Comparison of ENCODE assay signal across 23 cellular contexts in the genomic region with DNA sequence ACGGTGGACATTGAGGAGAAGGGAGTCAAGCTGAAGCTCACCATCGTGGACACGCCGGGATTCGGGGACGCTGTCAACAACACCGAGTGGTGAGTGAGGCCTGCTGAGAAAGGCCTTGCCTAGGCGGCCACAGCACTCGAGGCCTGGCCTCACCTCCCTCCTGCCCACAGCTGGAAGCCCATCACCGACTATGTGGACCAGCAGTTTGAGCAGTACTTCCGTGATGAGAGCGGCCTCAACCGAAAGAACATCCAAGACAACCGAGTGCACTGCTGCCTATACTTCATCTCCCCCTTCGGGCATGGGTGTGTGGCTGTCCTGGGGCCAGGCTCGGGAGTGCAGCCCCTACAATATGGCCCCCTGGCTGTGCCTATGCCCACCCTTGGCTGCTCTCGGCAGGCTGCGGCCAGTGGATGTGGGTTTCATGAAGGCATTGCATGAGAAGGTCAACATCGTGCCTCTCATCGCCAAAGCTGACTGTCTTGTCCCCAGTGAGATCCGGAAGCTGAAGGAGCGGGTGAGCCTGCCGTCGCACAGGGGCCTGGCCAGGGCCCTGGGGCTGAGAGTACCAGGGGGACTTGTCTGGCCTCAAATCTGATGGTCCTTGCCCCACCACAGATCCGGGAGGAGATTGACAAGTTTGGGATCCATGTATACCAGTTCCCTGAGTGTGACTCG. TPM values are rescaled to one million over a fixed set of nuclear protein-coding genes. Genes with fewer than 3 reads are reported as not detected.
DNase-seq lines count a peak whose midpoint lies in the region; FAIRE-seq and TF ChIP-seq lines count a peak whose summit lies in the region.
"Had no signal": no experiment of that assay in that cellular context is flagged by ENCODE, and none has a peak within 500 bp of the region (broad histone marks: within the 10 kb centered on the region; RNA-seq: fewer than 3 reads in every experiment).

No MANE protein-coding gene starts in this region.

- H3K4me3 ChIP-seq in BLaER1, result no peak overlapping the region
- no peak overlapping the region for H3K4me3 ChIP-seq in H7 (ENCODE audit: insufficient read depth, low read depth, low read length)
- H3K4me3 ChIP-seq in bronchial epithelial cell (ENCODE audit: low read depth, low read length), result no peak overlapping the region
- no peak overlapping the region for H3K4me3 ChIP-seq in smooth muscle cell
- no peak overlapping the region for H3K4me3 ChIP-seq in coronary artery
- H3K4me3 ChIP-seq: gastroesophageal sphincter had no signal

- H3K36me3 ChIP-seq in BLaER1 (peaks cover 42% of the 10 kb centered on the region), H7 (replicated peaks; ENCODE audit: control insufficient read depth, insufficient read depth, low read length) (no peaks in the 10 kb centered on the region), bronchial epithelial cell (ENCODE audit: control insufficient read depth, insufficient read depth, low read length) (no peaks in the 10 kb centered on the region), smooth muscle cell (ENCODE audit: low read depth) (no peaks in the 10 kb centered on the region)
- H3K36me3 ChIP-seq: lower lobe of right lung had no signal

- peaks cover 57% of the 10 kb centered on the region for H3K27me3 ChIP-seq in BLaER1
- peaks cover 74% of the 10 kb centered on the region for H3K27me3 ChIP-seq in H7 (ENCODE audit: control insufficient read depth, insufficient read depth, low read length)
- H3K27me3 ChIP-seq in bronchial epithelial cell (ENCODE audit: control insufficient read depth, insufficient read depth, low read length), result peaks cover 2% of the 10 kb centered on the region
- peaks cover 38% of the 10 kb centered on the region for H3K27me3 ChIP-seq in smooth muscle cell (ENCODE audit: low read depth)

- DNase-seq in H7 (peak; percentile 68), bronchial epithelial cell (ENCODE audit: low read depth) (no peak), nephron progenitor cell (peak; percentile 1), smooth muscle cell (lab: John Stamatoyannopoulos, UW; ENCODE audit: unreplicated experiment) (no peak), coronary artery (ENCODE audit: low spot score) (no peak), medulla oblongata (ENCODE audit: extremely low spot score) (no peak)
- DNase-seq: activated CD4-positive, alpha-beta memory T cell treated with anti-CD3 and anti-CD28 coated beads, Interleukin-2, amount 10 ng/mL, durations not matched to agents 7 days and 5 days; activated effector memory CD4-positive, alpha-beta T cell treated with Interleukin-2 at 50 U/mL for 16 hours; activated naive CD8-positive, alpha-beta T cell treated with anti-CD3 and anti-CD28 coated beads, Interleukin-2, amount 50 U/mL, for 24 hours; GOT3; lower lobe of right lung; NCI-H146; occipital lobe; stimulated activated CD4-positive, alpha-beta T cell treated with anti-CD3 and anti-CD28 coated beads, Interleukin-2, amount 100 ng/mL, for 48 hours; stimulated activated naive CD4-positive, alpha-beta T cell had no signal

- H3K4me3 Mint-ChIP-seq in nephron progenitor cell, result no peak overlapping the region

- H3K4me1 ChIP-seq in BLaER1, result peaks cover 55% of the 10 kb centered on the region
- H3K4me1 ChIP-seq in smooth muscle cell (ENCODE audit: low read depth), result peaks cover 26% of the 10 kb centered on the region

- 0 out of 2 replicates have a peak overlapping the region, but pooled peaks have one; percentile 88 for H3K9ac ChIP-seq in BLaER1
- no peak overlapping the region for H3K9ac ChIP-seq in smooth muscle cell (ENCODE audit: low read depth)
- H3K9ac ChIP-seq: KMS-11 had no signal

- H3K27ac ChIP-seq in BLaER1 (no peak overlapping the region), smooth muscle cell (ENCODE audit: low read depth) (no peak overlapping the region), coronary artery (peak overlapping the region in 1 of 2 donors; percentile 86)
- H3K27ac ChIP-seq: KMS-11, lower lobe of right lung had no signal

- H3K4me2 ChIP-seq in BLaER1, result peak overlapping the region; percentile 100
- H3K4me2 ChIP-seq in smooth muscle cell, result no peak overlapping the region
- H3K4me2 ChIP-seq: KMS-11 had no signal

- no peaks in the 10 kb centered on the region for H3K79me2 ChIP-seq in smooth muscle cell (ENCODE audit: low read depth)

- no peaks in the 10 kb centered on the region for H3K9me3 ChIP-seq in BLaER1
- no peaks in the 10 kb centered on the region for H3K9me3 ChIP-seq in smooth muscle cell (replicated peaks; ENCODE audit: low read depth)
- H3K9me3 ChIP-seq: gastroesophageal sphincter, lower lobe of right lung had no signal

- FAIRE-seq in bronchial epithelial cell (lab: Jason Lieb, UNC), result peak; percentile 18
- FAIRE-seq: GM18507, keratinocyte had no signal

- H4K20me1 ChIP-seq in BLaER1 (peaks cover 64% of the 10 kb centered on the region), smooth muscle cell (ENCODE audit: low read depth) (peaks cover 58% of the 10 kb centered on the region)

- peaks cover 13% of the 10 kb centered on the region for H3K36me3 Mint-ChIP-seq in nephron progenitor cell (ENCODE audit: low read depth)

- H2AFZ ChIP-seq in smooth muscle cell (ENCODE audit: low read depth), result no peak overlapping the region

- peaks cover 17% of the 10 kb centered on the region for H3K9me3 Mint-ChIP-seq in nephron progenitor cell
- H3K9me3 Mint-ChIP-seq: activated CD4-positive, alpha-beta memory T cell treated with anti-CD3 and anti-CD28 coated beads, Interleukin-2, amount 10 ng/mL, durations not matched to agents 7 days and 5 days; activated naive CD8-positive, alpha-beta T cell treated with anti-CD3 and anti-CD28 coated beads, Interleukin-2, amount 50 U/mL, for 24 hours had no signal

- H3F3A ChIP-seq in smooth muscle cell (ENCODE audit: low read depth), result no peaks in the 10 kb centered on the region

- H3K4me1 Mint-ChIP-seq in nephron progenitor cell, result peaks cover 30% of the 10 kb centered on the region

- peaks cover 79% of the 10 kb centered on the region for H3K27me3 Mint-ChIP-seq in nephron progenitor cell (ENCODE audit: low read depth, poor library complexity)

- no peak overlapping the region for H3K27ac Mint-ChIP-seq in nephron progenitor cell
- H3K27ac Mint-ChIP-seq: activated CD4-positive, alpha-beta memory T cell treated with anti-CD3 and anti-CD28 coated beads, Interleukin-2, amount 10 ng/mL, durations not matched to agents 7 days and 5 days; activated naive CD8-positive, alpha-beta T cell treated with anti-CD3 and anti-CD28 coated beads, Interleukin-2, amount 50 U/mL, for 24 hours had no signal

- TF ChIP-seq CTCF in bronchial epithelial cell (IDR thresholded peaks at IDR 0.05; ENCODE audit: insufficient read depth, low read length, severe bottlenecking), result no peak
- TF ChIP-seq CTCF in nephron progenitor cell (IDR thresholded peaks at IDR 0.05), result no peak
- TF ChIP-seq CTCF in smooth muscle cell (IDR thresholded peaks at IDR 0.05; ENCODE audit: borderline replicate concordance, insufficient read depth, poor library complexity, severe bottlenecking), result no peak
- TF ChIP-seq CTCF in coronary artery (IDR thresholded peaks at IDR 0.05), result no peak

- 93% methylated on average over 26 of the region's 26 CpGs for WGBS in smooth muscle cell (ENCODE audit: low lambda C conversion rate)

RNA-seq across cellular contexts. Expression of gene GP1BB, which starts 3.0 kb away (rescaled TPM):
- 3.7 and 7.3 TPM in 2 replicates for total RNA-seq in H7 (2014; rRNA removed; shearing (Covaris generic))
- total RNA-seq in bronchial epithelial cell (0.90 TPM in 1 of 2 replicates, not detected in the other), smooth muscle cell (0.94 and 3.0 TPM in 2 replicates)
- 6.7 and 9.7 TPM in 2 replicates for polyA plus RNA-seq in smooth muscle cell
- total RNA-seq: activated CD4-positive, alpha-beta memory T cell treated with anti-CD3 and anti-CD28 coated beads, Interleukin-2, amount 10 ng/mL, durations not matched to agents 7 days and 5 days; HT1080; OCI-LY7 had no signal

RNA-seq across cellular contexts. Expression of gene SEPTIN5, which starts 6.0 kb away (rescaled TPM):
- total RNA-seq in H7 (2014; rRNA removed; shearing (Covaris generic)), result 28.4 and 36.0 TPM in 2 replicates
- total RNA-seq in bronchial epithelial cell, result 5.8 and 18.3 TPM in 2 replicates
- 19.9 and 26.6 TPM in 2 replicates for total RNA-seq in smooth muscle cell
- polyA plus RNA-seq in smooth muscle cell, result 41.5 and 64.1 TPM in 2 replicates
- total RNA-seq: activated CD4-positive, alpha-beta memory T cell treated with anti-CD3 and anti-CD28 coated beads, Interleukin-2, amount 10 ng/mL, durations not matched to agents 7 days and 5 days; OCI-LY7 had no signal

RNA-seq across cellular contexts. Expression of gene TBX1, which starts 40.3 kb away (rescaled TPM):
- 6.2 and 6.7 TPM in 2 replicates for total RNA-seq in H7 (2014; rRNA removed; shearing (Covaris generic))
- total RNA-seq in bronchial epithelial cell, result 5.4 and 12.9 TPM in 2 replicates
- not detected in 2 replicates for total RNA-seq in smooth muscle cell
- polyA plus RNA-seq in smooth muscle cell, result not detected in 2 replicates
- total RNA-seq: activated CD4-positive, alpha-beta memory T cell treated with anti-CD3 and anti-CD28 coated beads, Interleukin-2, amount 10 ng/mL, durations not matched to agents 7 days and 5 days; temporal lobe had no signal

Comparison
In these comparisons a context has a peak if more than half of its experiments do, and no peak if none do; other contexts are left out.
1. DNase-seq: peak in H7 (single experiment) and nephron progenitor cell (single experiment); none in bronchial epithelial cell (single experiment), smooth muscle cell (single experiment), coronary artery (single experiment) and medulla oblongata (single experiment).